Comparison of ENCODE assay signal across 8 cellular contexts in the genomic region with DNA sequence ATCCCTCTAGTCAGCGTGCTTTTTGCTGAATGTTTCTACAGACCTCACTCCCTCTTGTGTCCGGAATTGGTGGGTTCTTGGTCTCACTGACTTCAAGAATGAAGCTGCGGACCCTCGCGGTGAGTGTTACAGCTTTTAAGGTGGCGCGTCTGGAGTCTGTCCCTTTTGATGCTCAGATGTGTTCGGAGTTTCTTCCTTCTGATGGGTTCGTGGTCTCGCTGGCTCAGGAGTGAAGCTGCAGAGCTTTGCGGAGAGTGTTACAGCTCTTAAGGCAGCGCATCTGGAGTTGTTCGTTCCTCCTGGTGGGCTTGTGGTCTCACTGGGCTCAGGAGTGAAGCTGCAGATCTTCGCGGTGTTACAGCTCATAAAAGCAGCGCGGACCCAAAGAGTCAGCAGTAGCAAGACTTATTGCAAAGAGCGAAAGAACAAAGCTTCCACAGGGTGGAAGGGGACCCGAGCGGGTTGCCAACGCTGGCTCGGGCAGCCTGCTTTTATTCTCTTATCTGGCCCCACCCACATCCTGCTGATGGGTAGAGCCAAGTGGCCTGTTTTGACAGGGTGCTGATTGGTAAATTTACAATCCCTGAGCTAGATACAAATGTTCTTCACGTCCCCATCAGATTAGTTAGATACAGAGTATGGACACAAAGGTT. TPM values are rescaled to one million over a fixed set of nuclear protein-coding genes. Genes with fewer than 3 reads are reported as not detected.
"Had no signal": no experiment of that assay in that cellular context is flagged by ENCODE, and none has a peak within 500 bp of the region (broad histone marks: within the 10 kb centered on the region; RNA-seq: fewer than 3 reads in every experiment).

No MANE protein-coding gene starts in this region.

RNA-seq across cellular contexts. Expression of gene IL10RA, which starts 8.5 kb away (rescaled TPM):
- total RNA-seq: cardiac muscle cell, dermis blood vessel endothelial cell, endothelial cell of umbilical vein, SK-MEL-5 had no signal
- polyA plus RNA-seq: cardiac muscle cell had no signal

RNA-seq across cellular contexts. Expression of gene TMPRSS13, which starts 48.5 kb away (rescaled TPM):
- total RNA-seq: chondrocyte, dermis blood vessel endothelial cell, esophagus muscularis mucosa, kidney epithelial cell, sigmoid colon had no signal
